9 cellular contexts compared by ENCODE assay signal in genomic region chr5:168290902-168291280, GRCh38. TPM values are rescaled to one million over a fixed set of nuclear protein-coding genes. Genes with fewer than 3 reads are reported as not detected.
A peak's percentile ranks its signal among the peaks of the same experiment; 100 is the strongest.
DNase-seq lines count a peak whose midpoint lies in the region; ATAC-seq and TF ChIP-seq lines count a peak whose summit lies in the region.
"Had no signal": no experiment of that assay in that cellular context is flagged by ENCODE, and none has a peak within 500 bp of the region (broad histone marks: within the 10 kb centered on the region; RNA-seq: fewer than 3 reads in every experiment).

No MANE protein-coding gene starts in this region.

- peaks cover 7 to 19% (median 16%) of the 10 kb centered on the region in 3 donors for H3K4me1 Mint-ChIP-seq in CD8-positive, alpha-beta memory T cell
- H3K4me1 Mint-ChIP-seq in endothelial cell (ENCODE audit: unreplicated experiment), result peaks cover 3% of the 10 kb centered on the region

- H3K4me3 Mint-ChIP-seq in CD8-positive, alpha-beta memory T cell, result peak overlapping the region; percentile 61 to 82 (median 71)
- H3K4me3 Mint-ChIP-seq in endothelial cell (ENCODE audit: unreplicated experiment), result peak overlapping the region; percentile 92

- WGBS in gastroesophageal sphincter (ENCODE audit: low coverage in 1 of 2), 2 donors, result 17 to 18% methylated on average over 3 to 5 of the region's 5 CpGs

- peak overlapping the region; percentile 86 for H3K4me2 ChIP-seq in PC-3 (ENCODE audit: low read length)

- no peak for TF ChIP-seq CTCF in PC-3 (conservative IDR thresholded peaks at IDR 0.05; ENCODE audit: low read depth, low read length)
- no peak for TF ChIP-seq CTCF in endothelial cell (IDR thresholded peaks at IDR 0.05; ENCODE audit: unreplicated experiment)
- no peak for TF ChIP-seq CTCF in gastroesophageal sphincter (IDR thresholded peaks at IDR 0.05)

- TF ChIP-seq POLR2A in gastroesophageal sphincter (IDR thresholded peaks at IDR 0.05), result no peak

- peaks cover 22 to 48% of the 10 kb centered on the region in 2 donors for H3K27me3 Mint-ChIP-seq in CD8-positive, alpha-beta memory T cell
- H3K27me3 Mint-ChIP-seq in endothelial cell (ENCODE audit: unreplicated experiment), result peaks cover 28% of the 10 kb centered on the region

- H3K36me3 ChIP-seq in CD8-positive, alpha-beta memory T cell (ENCODE audit: insufficient read depth, low read length), result no peaks in the 10 kb centered on the region
- H3K36me3 ChIP-seq in PC-3 (ENCODE audit: low read depth, low read length) (no peaks in the 10 kb centered on the region), neuron (ENCODE audit: insufficient read depth, low read length) (no peaks in the 10 kb centered on the region), gastroesophageal sphincter (no peaks in the 10 kb centered on the region)
- H3K36me3 ChIP-seq: spleen had no signal

- H3K27me3 ChIP-seq in CD8-positive, alpha-beta memory T cell (ENCODE audit: insufficient read depth, low read length, poor library complexity, severe bottlenecking), result peaks cover 20% of the 10 kb centered on the region
- H3K27me3 ChIP-seq in PC-3 (ENCODE audit: low read length) (no peaks in the 10 kb centered on the region), neuron (ENCODE audit: insufficient read depth, low read length) (no peaks in the 10 kb centered on the region), gastroesophageal sphincter (peaks cover 56% of the 10 kb centered on the region)

- intact Hi-C loops in PC-3 (cut with micrococcal nuclease), result loop anchor here (5.0 kb wide), 2 partner anchors 56 to 121 kb away; no protein-coding TSS in a partner anchor

- no peaks in the 10 kb centered on the region for H3K9me3 ChIP-seq in CD8-positive, alpha-beta memory T cell (ENCODE audit: low read length)
- H3K9me3 ChIP-seq in PC-3 (ENCODE audit: low read length) (no peaks in the 10 kb centered on the region), neuron (ENCODE audit: low read length) (no peaks in the 10 kb centered on the region), gastroesophageal sphincter (no peaks in the 10 kb centered on the region)

- DNase-seq in CD8-positive, alpha-beta memory T cell, result no peak
- no peak for DNase-seq in PC-3
- DNase-seq in endothelial cell (ENCODE audit: low spot score), result no peak
- no peak for DNase-seq in C1 segment of cervical spinal cord (lab: John Stamatoyannopoulos, UW)

- no peak overlapping the region for H3K4me3 ChIP-seq in CD8-positive, alpha-beta memory T cell (ENCODE audit: low read length)
- H3K4me3 ChIP-seq in PC-3 (ENCODE audit: low read length) (peak overlapping the region; percentile 78), neuron (ENCODE audit: low read length) (peak overlapping the region; percentile 76), gastroesophageal sphincter (no peak overlapping the region)

- CTCF ChIA-PET in CD8-positive, alpha-beta memory T cell (lab: Charles Lee), result interaction anchor here (1.1 kb wide), 1 partner anchor 178 kb away, joined by 3 read pairs; no protein-coding TSS in a partner anchor
- CTCF ChIA-PET in PC-3 (lab: Charles Lee), result no interaction called here

- BruUV-seq in PC-3 (replicated peaks; lab: Mats Ljungman, UMichigan), result TSS peak; percentile 99

- no peak for TF ChIP-seq EP300 in gastroesophageal sphincter (IDR thresholded peaks at IDR 0.05)

- H3K9me3 Mint-ChIP-seq in CD8-positive, alpha-beta memory T cell, result peaks cover 0 to 7% (median 5%) of the 10 kb centered on the region in 5 donors
- H3K9me3 Mint-ChIP-seq in endothelial cell (ENCODE audit: unreplicated experiment), result no peaks in the 10 kb centered on the region

- ATAC-seq in PC-3 (no peak), gastroesophageal sphincter (no peak), HG03342 (IDR thresholded peaks at IDR 0.05; ENCODE audit: unreplicated experiment) (no peak), HG03025 (IDR thresholded peaks at IDR 0.05; ENCODE audit: low FRiP score, unreplicated experiment) (no peak)

- H2AFZ ChIP-seq in PC-3 (ENCODE audit: low read length) (peak overlapping the region; percentile 77), neuron (ENCODE audit: low read depth, low read length) (peak overlapping the region; percentile 74)

- H3K4me1 ChIP-seq in CD8-positive, alpha-beta memory T cell (ENCODE audit: insufficient read depth, low read length), result no peaks in the 10 kb centered on the region
- H3K4me1 ChIP-seq in PC-3 (ENCODE audit: insufficient read depth, low read length), result peaks cover 57% of the 10 kb centered on the region
- H3K4me1 ChIP-seq in neuron (ENCODE audit: insufficient read depth, low read length), result peaks cover 35% of the 10 kb centered on the region
- H3K4me1 ChIP-seq in gastroesophageal sphincter, result peaks cover 0 to 14% (median 7%) of the 10 kb centered on the region in 3 donors

- peaks cover 24% of the 10 kb centered on the region for H4K20me1 ChIP-seq in PC-3 (ENCODE audit: low read length)

- H3F3A ChIP-seq in PC-3 (ENCODE audit: low read length, unreplicated experiment), result no peaks in the 10 kb centered on the region

- peaks cover 0 to 3% (median 2%) of the 10 kb centered on the region in 3 donors for H3K36me3 Mint-ChIP-seq in CD8-positive, alpha-beta memory T cell
- H3K36me3 Mint-ChIP-seq in endothelial cell (ENCODE audit: low read depth, unreplicated experiment), result no peaks in the 10 kb centered on the region

- POLR2A ChIA-PET in CD8-positive, alpha-beta memory T cell (lab: Charles Lee), result no interaction called here
- POLR2A ChIA-PET in PC-3 (lab: Charles Lee; ENCODE audit: unreplicated experiment), result interaction anchor here (1.4 kb wide), 1 partner anchor 34 kb away, joined by 8 read pairs; no protein-coding TSS in a partner anchor

- peak overlapping the region in 2 of 8 donors; percentile 43 to 66 for H3K27ac Mint-ChIP-seq in CD8-positive, alpha-beta memory T cell
- no peak overlapping the region for H3K27ac Mint-ChIP-seq in endothelial cell (ENCODE audit: unreplicated experiment)

- H3K79me2 ChIP-seq in PC-3 (ENCODE audit: low read length), result peaks cover 47% of the 10 kb centered on the region

- H3K9me2 ChIP-seq in PC-3 (replicated peaks; ENCODE audit: low read length), result no peaks in the 10 kb centered on the region

- H3K27ac ChIP-seq in CD8-positive, alpha-beta memory T cell (ENCODE audit: low read depth, low read length), result no peak overlapping the region
- H3K27ac ChIP-seq in PC-3 (ENCODE audit: low read length) (0 out of 2 replicates have a peak overlapping the region, but pooled peaks have one; percentile 8), gastroesophageal sphincter (no peak overlapping the region)
- H3K27ac ChIP-seq: spleen had no signal

- peak overlapping the region; percentile 28; the same call in 1 of the 2 replicates for H3K9ac ChIP-seq in PC-3 (ENCODE audit: low read length)

RNA-seq across cellular contexts. Expression of gene WWC1, which starts 0.6 kb away (rescaled TPM):
- 1 to 10 TPM in 1 of 2 experiments, under 1 TPM in 1; 0.77 to 1.8 TPM for total RNA-seq in CD8-positive, alpha-beta memory T cell
- polyA plus RNA-seq in CD8-positive, alpha-beta memory T cell, result 0.52 TPM
- 31.8 and 44.2 TPM in 2 replicates for total RNA-seq in PC-3 (2014; rRNA removed)
- total RNA-seq in endothelial cell (ENCODE audit: unreplicated experiment), result 1.1 TPM
- total RNA-seq in gastroesophageal sphincter, result 1 to 10 TPM in 3 of 4 donors, under 1 TPM in 1; 0.67 to 6.9 (median 3.8) TPM

Comparison
In these comparisons a context has a peak if more than half of its experiments do, and no peak if none do; other contexts are left out.
1. H3K4me3 ChIP-seq: peak in PC-3 (single experiment) and neuron (single experiment); none in CD8-positive, alpha-beta memory T cell (single experiment) and gastroesophageal sphincter (0 of 2).